21 cellular contexts compared by ENCODE assay signal in genomic region chr1:221670081-221670480, GRCh38.
DNase-seq lines count a peak whose midpoint lies in the region; TF ChIP-seq lines count a peak whose summit lies in the region.
"Had no signal": no experiment of that assay in that cellular context is flagged by ENCODE, and none has a peak within 500 bp of the region (broad histone marks: within the 10 kb centered on the region; RNA-seq: fewer than 3 reads in every experiment).

No MANE protein-coding gene starts in this region.

- WGBS in mammary epithelial cell (ENCODE audit: low coverage, missing lambda C conversion rate) = 0% methylated on average over 2 of the region's 2 CpGs
- no CpG with 5 or more reads among the region's 2 CpGs for WGBS in trophoblast cell (ENCODE audit: extremely low coverage, insufficient coverage, insufficient read length)

- H3K36me3 ChIP-seq in mammary epithelial cell (ENCODE audit: insufficient read depth, low read length) (no peaks in the 10 kb centered on the region), tibial artery (no peaks in the 10 kb centered on the region), trophoblast cell (ENCODE audit: control insufficient read depth in 1 of 2, insufficient read depth in 2 of 2, low read length in 2 of 2) (no peaks in the 10 kb centered on the region)
- H3K36me3 ChIP-seq: colonic mucosa had no signal

- dilution Hi-C loops in mammary epithelial cell (cut with HindIII; ENCODE audit: low sequenced_read_pairs) = loop anchor here (5.0 kb wide), 1 partner anchor 42 kb away; no protein-coding TSS in a partner anchor

- no peak overlapping the region for H4K91ac ChIP-seq in trophoblast cell (ENCODE audit: low read depth, low read length)

- TF ChIP-seq CTCF in mammary epithelial cell (conservative IDR thresholded peaks at IDR 0.05 in 1 of 2, IDR thresholded peaks at IDR 0.05 in 1 of 2; ENCODE audit: extremely low read depth in 1 of 2, insufficient read depth in 1 of 2, low read depth in 1 of 2, low read length in 2 of 2) (no peak), tibial artery (IDR thresholded peaks at IDR 0.05) (no peak)

- intact Hi-C loops in mammary epithelial cell (cut with micrococcal nuclease) (no loop called here), tibial artery (cut with DNase I; ENCODE audit: low total_unique reads) (no loop called here)

- in situ Hi-C loops in mammary epithelial cell (cut with MboI; ENCODE audit: low sequenced_read_pairs in 2 of 2) = no loop called here

- peaks cover 45% of the 10 kb centered on the region for H3K4me1 ChIP-seq in mammary epithelial cell (ENCODE audit: insufficient read depth, low read length)
- H3K4me1 ChIP-seq in tibial artery = peaks cover 0 to 38% (median 24%) of the 10 kb centered on the region in 4 donors
- no peaks in the 10 kb centered on the region for H3K4me1 ChIP-seq in trophoblast cell (ENCODE audit: control insufficient read depth in 1 of 2, insufficient read depth in 2 of 2, low read length in 2 of 2)
- H3K4me1 ChIP-seq: colonic mucosa, testis had no signal

- H3K27ac ChIP-seq in mammary epithelial cell (ENCODE audit: insufficient read depth, low read depth, low read length) = no peak overlapping the region
- no peak overlapping the region for H3K27ac ChIP-seq in tibial artery
- no peak overlapping the region for H3K27ac ChIP-seq in trophoblast cell (ENCODE audit: low read depth, low read length)
- H3K27ac ChIP-seq: colonic mucosa, testis had no signal

- no peak overlapping the region for H3K14ac ChIP-seq in trophoblast cell (ENCODE audit: low read length)

- H3K79me2 ChIP-seq in mammary epithelial cell (ENCODE audit: insufficient read depth, low read length) = no peaks in the 10 kb centered on the region
- H3K79me2 ChIP-seq in trophoblast cell (ENCODE audit: control insufficient read depth, insufficient read depth, low read length, poor library complexity) = no peaks in the 10 kb centered on the region

- peak; percentile 55 for DNase-seq in AG08395 (ENCODE audit: low spot score)
- peak; percentile 77 for DNase-seq in HS-5 (ENCODE audit: low read depth)
- peak; percentile 56 for DNase-seq in mammary epithelial cell
- peak; percentile 3 for DNase-seq in glomerular visceral epithelial cell (ENCODE audit: extremely low spot score)
- DNase-seq in HK-2 (ENCODE audit: unreplicated experiment) = no peak
- DNase-seq in tibial artery = no peak
- DNase-seq in trophoblast cell = no peak
- no peak for DNase-seq in activated CD4-positive, alpha-beta T cell treated with anti-CD3 and anti-CD28 coated beads for 48 hours
- DNase-seq: activated CD4-positive, alpha-beta T cell treated with anti-CD3 and anti-CD28 coated beads for 1 hour; activated naive CD4-positive, alpha-beta T cell treated with anti-CD3 and anti-CD28 coated beads, Interleukin-2, amount 50 U/mL, for 16 hours; amygdala; CD4-positive, alpha-beta T cell; colonic mucosa; effector memory CD4-positive, alpha-beta T cell; hypothalamus; immature natural killer cell; SHP77 treated with DMSO at 0.1 percent for 48 hours; stimulated activated CD4-positive, alpha-beta T cell treated with anti-CD3 and anti-CD28 coated beads, Interleukin-1b, Interleukin-23, amount 100 ng/mL, for 48 hours; stimulated activated naive CD4-positive, alpha-beta T cell treated with Interleukin-2 at 50 U/mL for 16 hours; testis had no signal

- H3K4me2 ChIP-seq in mammary epithelial cell (ENCODE audit: insufficient read depth, low read depth, low read length) (peak overlapping the region; percentile 30), trophoblast cell (ENCODE audit: low read length) (no peak overlapping the region)
- H3K4me2 ChIP-seq: smooth muscle cell had no signal

- H4K20me1 ChIP-seq in mammary epithelial cell (ENCODE audit: insufficient read depth, low read length) = no peaks in the 10 kb centered on the region

- no peak overlapping the region for H4K12ac ChIP-seq in trophoblast cell (ENCODE audit: low read depth, low read length)

- H2AFZ ChIP-seq in mammary epithelial cell (ENCODE audit: low read depth, low read length) = no peak overlapping the region
- no peak overlapping the region for H2AFZ ChIP-seq in trophoblast cell (ENCODE audit: insufficient read depth, low read length, poor library complexity)

- H2AK5ac ChIP-seq in trophoblast cell (ENCODE audit: low read length) = no peak overlapping the region

- no peak overlapping the region for H3K9ac ChIP-seq in mammary epithelial cell (ENCODE audit: insufficient read depth, low read length)
- no peak overlapping the region for H3K9ac ChIP-seq in trophoblast cell (ENCODE audit: low read length)

- no peaks in the 10 kb centered on the region for H3K79me1 ChIP-seq in trophoblast cell (ENCODE audit: low read length)

- BruUV-seq in mammary epithelial cell (replicated peaks; lab: Mats Ljungman, UMichigan) = no TSS peak

- no peak overlapping the region for H3K4me3 ChIP-seq in mammary epithelial cell (replicated peaks in 1 of 3; ENCODE audit: insufficient read depth in 1 of 3, low read depth in 2 of 3, low read length in 3 of 3)
- H3K4me3 ChIP-seq in tibial artery = no peak overlapping the region
- H3K4me3 ChIP-seq in trophoblast cell (ENCODE audit: low read depth, low read length) = no peak overlapping the region
- H3K4me3 ChIP-seq: colonic mucosa, smooth muscle cell, testis had no signal

- no peak overlapping the region for H2BK12ac ChIP-seq in trophoblast cell (ENCODE audit: low read length)

- no peak overlapping the region for H3K4ac ChIP-seq in trophoblast cell (ENCODE audit: low read depth, low read length)

- H3K27me3 ChIP-seq in mammary epithelial cell (ENCODE audit: insufficient read depth, low read length) (no peaks in the 10 kb centered on the region), tibial artery (no peaks in the 10 kb centered on the region), trophoblast cell (ENCODE audit: insufficient read depth, low read length) (no peaks in the 10 kb centered on the region)
- H3K27me3 ChIP-seq: colonic mucosa, testis had no signal

- no peak overlapping the region for H2BK120ac ChIP-seq in trophoblast cell (ENCODE audit: insufficient read depth, low read length, poor library complexity)

- no peak overlapping the region for H3K18ac ChIP-seq in trophoblast cell (ENCODE audit: low read length)

- H3K23ac ChIP-seq in trophoblast cell (ENCODE audit: low read length) = no peak overlapping the region

- H4K8ac ChIP-seq in trophoblast cell (ENCODE audit: low read depth, low read length) = no peak overlapping the region

- no peak overlapping the region for H2BK5ac ChIP-seq in trophoblast cell (ENCODE audit: low read depth, low read length, poor library complexity)

- H3K9me3 ChIP-seq in mammary epithelial cell (replicated peaks; ENCODE audit: insufficient read depth, low read length) = no peaks in the 10 kb centered on the region
- H3K9me3 ChIP-seq in tibial artery = no peaks in the 10 kb centered on the region
- no peaks in the 10 kb centered on the region for H3K9me3 ChIP-seq in trophoblast cell (ENCODE audit: insufficient read depth, low read depth, low read length)
- H3K9me3 ChIP-seq: colonic mucosa, testis had no signal

- CTCF ChIA-PET in mammary epithelial cell (lab: Charles Lee; ENCODE audit: low non-redundant PET) = interaction anchor here (0.6 to 0.8 kb wide), 2 partner anchors 24 to 127 kb away, joined by 8 read pairs; no protein-coding TSS in a partner anchor

Comparison
In these comparisons a context has a peak if more than half of its experiments do, and no peak if none do; other contexts are left out.
1. DNase-seq: peak in AG08395 (single experiment), HS-5 (single experiment), mammary epithelial cell (single experiment) and glomerular visceral epithelial cell (single experiment); none in HK-2 (single experiment), tibial artery (0 of 2), trophoblast cell (0 of 2) and activated CD4-positive, alpha-beta T cell treated with anti-CD3 and anti-CD28 coated beads for 48 hours (single experiment).